Comparison of ENCODE assay signal across 9 cellular contexts in genomic region chr11:62850911-62851806, GRCh38. TPM values are rescaled to one million over a fixed set of nuclear protein-coding genes. Genes with fewer than 3 reads are reported as not detected.
DNase-seq lines count a peak whose midpoint lies in the region; ATAC-seq and TF ChIP-seq lines count a peak whose summit lies in the region.
"Had no signal": no experiment of that assay in that cellular context is flagged by ENCODE, and none has a peak within 500 bp of the region (broad histone marks: within the 10 kb centered on the region; RNA-seq: fewer than 3 reads in every experiment).

No MANE protein-coding gene starts in this region.

- H3K9me3 Mint-ChIP-seq in WTC11 (peaks cover 14% of the 10 kb centered on the region), nephron progenitor cell (peaks cover 14% of the 10 kb centered on the region)
- H3K9me3 Mint-ChIP-seq: effector memory CD8-positive, alpha-beta T cell had no signal

- H3K4me1 ChIP-seq in HUES6 (ENCODE audit: control insufficient read depth, insufficient read depth, low read length), result peaks cover 10% of the 10 kb centered on the region

- H3K36me3 ChIP-seq in HUES6 (ENCODE audit: control insufficient read depth, insufficient read depth, low read length), result peaks cover 41% of the 10 kb centered on the region
- H3K36me3 ChIP-seq in WERI-Rb-1, result peaks cover 46% of the 10 kb centered on the region

- H3K4me3 ChIP-seq in HUES6 (ENCODE audit: low read depth, low read length), result 0 out of 2 replicates have a peak overlapping the region, but pooled peaks have one; percentile 30
- H3K4me3 ChIP-seq in WERI-Rb-1 (ENCODE audit: low read depth, low read length), result no peak overlapping the region

- POLR2A ChIA-PET in WTC11 (lab: Charles Lee), result interaction anchor here (0.5 to 5.4 kb wide), 11 partner anchors 10 to 250 kb away, joined by 3 to 83 read pairs (median 4); partner anchors contain the start of genes SLC3A2, STX5 and WDR74

- peak overlapping the region; percentile 99 for H3K4me3 Mint-ChIP-seq in WTC11
- peak overlapping the region; percentile 53 for H3K4me3 Mint-ChIP-seq in nephron progenitor cell
- H3K4me3 Mint-ChIP-seq: effector memory CD8-positive, alpha-beta T cell had no signal

- H3K27ac Mint-ChIP-seq in WTC11 (peak overlapping the region; percentile 94), nephron progenitor cell (peak overlapping the region; percentile 96)

- H3K9me3 ChIP-seq in HUES6 (ENCODE audit: control insufficient read depth, insufficient read depth, low read depth, low read length), result no peaks in the 10 kb centered on the region; the same call in 1 of the 2 replicates
- H3K9me3 ChIP-seq in WERI-Rb-1 (ENCODE audit: severe bottlenecking), result no peaks in the 10 kb centered on the region

- DNase-seq in NCI-H345 (lab: John Stamatoyannopoulos, UW) (peak; percentile 22), NCI-H345 treated with DMSO at 0.1 percent for 48 hours (lab: John Stamatoyannopoulos, UW; ENCODE audit: unreplicated experiment) (no peak), WTC11 (ENCODE audit: low spot score) (no peak), nephron progenitor cell (no peak), WERI-Rb-1 (no peak), HCEC 1CT (no peak)
- DNase-seq: effector memory CD8-positive, alpha-beta T cell had no signal

- no peak overlapping the region for H3K9ac ChIP-seq in HUES6 (ENCODE audit: low read length)

- H3K4me1 Mint-ChIP-seq in WTC11, result peaks cover 29% of the 10 kb centered on the region
- H3K4me1 Mint-ChIP-seq in nephron progenitor cell, result peaks cover 41% of the 10 kb centered on the region

- H3K27me3 ChIP-seq in HUES6 (ENCODE audit: control insufficient read depth, insufficient read depth, low read length) (no peaks in the 10 kb centered on the region), WERI-Rb-1 (ENCODE audit: insufficient read depth, low read depth, severe bottlenecking) (no peaks in the 10 kb centered on the region)

- H3K27me3 Mint-ChIP-seq in WTC11 (ENCODE audit: low read depth) (0 out of 2 replicates have a peak, but pooled peaks cover 4% of the 10 kb centered on the region), nephron progenitor cell (ENCODE audit: low read depth, poor library complexity) (peaks cover 12% of the 10 kb centered on the region)
- H3K27me3 Mint-ChIP-seq: effector memory CD8-positive, alpha-beta T cell had no signal

- peaks cover 56% of the 10 kb centered on the region for H3K36me3 Mint-ChIP-seq in WTC11
- H3K36me3 Mint-ChIP-seq in nephron progenitor cell (ENCODE audit: low read depth), result peaks cover 45% of the 10 kb centered on the region

- TF ChIP-seq CTCF in WTC11 (IDR thresholded peaks at IDR 0.05) (no peak), nephron progenitor cell (IDR thresholded peaks at IDR 0.05) (no peak), WERI-Rb-1 (IDR thresholded peaks at IDR 0.05; ENCODE audit: low read depth, low read length) (no peak)

- CTCF ChIA-PET in WTC11 (lab: Charles Lee), result interaction anchor here (1.0 to 2.9 kb wide), 5 partner anchors 10 to 169 kb away, joined by 3 to 11 read pairs (median 5); partner anchors contain the start of gene TMEM179B

- peak; percentile 31 for ATAC-seq in WTC11
- ATAC-seq in HG03439 (IDR thresholded peaks at IDR 0.05; ENCODE audit: unreplicated experiment), result no peak
- ATAC-seq: effector memory CD8-positive, alpha-beta T cell had no signal

- no peak overlapping the region for H3K27ac ChIP-seq in HUES6 (ENCODE audit: low read depth, low read length)
- H3K27ac ChIP-seq in WERI-Rb-1, result no peak overlapping the region

TF ChIP-seq in WTC11, 78 proteins besides CTCF, POLR2A, EP300 and RAD21 (continues in another document):
- TF ChIP-seq ZNF512 (CRISPR knock-in tag; IDR thresholded peaks at IDR 0.05; ENCODE audit: borderline replicate concordance) (no peak), HMGXB4 (CRISPR knock-in tag; IDR thresholded peaks at IDR 0.05) (no peak), ZBTB43 (CRISPR knock-in tag; IDR thresholded peaks at IDR 0.05) (no peak), TEAD4 (CRISPR knock-in tag; IDR thresholded peaks at IDR 0.05) (no peak; the same call in 1 of the 2 replicates), GABPB1 (CRISPR knock-in tag; IDR thresholded peaks at IDR 0.05) (no peak), CBFB (CRISPR knock-in tag; IDR thresholded peaks at IDR 0.05; ENCODE audit: low read depth) (0 out of 2 replicates have a peak, but pooled peaks have one; percentile 24), E2F1 (CRISPR knock-in tag; IDR thresholded peaks at IDR 0.05) (peak; percentile 72; the same call in 1 of the 2 replicates), CREM (CRISPR knock-in tag; IDR thresholded peaks at IDR 0.05) (peak; percentile 82; the same call in 1 of the 2 replicates), ZNF396 (CRISPR knock-in tag; IDR thresholded peaks at IDR 0.05; ENCODE audit: borderline replicate concordance) (no peak), ZNF232 (CRISPR knock-in tag; IDR thresholded peaks at IDR 0.05) (no peak), NFATC4 (CRISPR knock-in tag; IDR thresholded peaks at IDR 0.05) (peak; percentile 98)

RNA-seq across cellular contexts. Expression of gene WDR74, which starts 11.8 kb away (rescaled TPM):
- total RNA-seq in WTC11 (2021), result 82.7 to 110 TPM (median 85.2 TPM) in 3 replicates

RNA-seq across cellular contexts. Expression of gene TEX54, which starts 18.5 kb away (rescaled TPM):
- total RNA-seq in WTC11 (2021), result 0.44 TPM in 1 of 3 replicates, not detected in the others

RNA-seq across cellular contexts. Expression of gene STX5, which starts 19.3 kb away (rescaled TPM):
- total RNA-seq in WTC11 (2021), result 27.2 to 30.2 TPM (median 28.0 TPM) in 3 replicates

RNA-seq across cellular contexts. Expression of gene SLC3A2, which starts 29.5 kb away (rescaled TPM):
- total RNA-seq in WTC11 (2021), result 244 to 334 TPM (median 265 TPM) in 3 replicates

RNA-seq across cellular contexts. Expression of gene NXF1, which starts 45.9 kb away (rescaled TPM):
- 43.2 to 44.7 TPM (median 44.3 TPM) in 3 replicates for total RNA-seq in WTC11 (2021)
